ENCODE assay signal across 14 cellular contexts in the genomic region with DNA sequence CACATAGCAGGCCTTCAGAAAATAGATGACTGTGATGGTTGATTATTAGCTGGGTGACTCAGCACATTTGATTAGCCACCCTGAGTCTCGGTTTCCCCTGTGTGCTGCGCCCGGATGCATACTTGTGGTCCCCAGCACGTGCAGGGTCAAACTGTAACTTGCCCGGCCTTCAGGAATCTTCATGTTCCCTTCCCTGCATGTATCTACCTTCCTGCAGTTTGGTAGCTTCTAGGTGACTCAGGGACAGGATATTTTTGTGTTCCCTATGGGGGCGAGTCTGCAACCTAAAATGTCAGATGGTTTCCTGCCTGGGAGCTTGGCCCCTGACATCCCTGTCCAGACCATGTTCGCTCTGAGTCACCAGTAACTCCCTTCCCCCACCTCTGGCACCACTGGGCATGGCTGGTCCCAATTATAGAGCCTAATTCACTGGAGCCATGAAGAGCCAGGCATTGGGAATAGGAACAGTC. TPM values are rescaled to one million over a fixed set of nuclear protein-coding genes. Genes with fewer than 3 reads are reported as not detected.
DNase-seq lines count a peak whose midpoint lies in the region; ATAC-seq and TF ChIP-seq lines count a peak whose summit lies in the region.
"Had no signal": no experiment of that assay in that cellular context is flagged by ENCODE, and none has a peak within 500 bp of the region (broad histone marks: within the 10 kb centered on the region; RNA-seq: fewer than 3 reads in every experiment).

No MANE protein-coding gene starts in this region.

- POLR2A ChIA-PET in MCF 10A (lab: Yijun Ruan, JAX) = no interaction called here
- POLR2A ChIA-PET in PC-3 (lab: Charles Lee; ENCODE audit: unreplicated experiment) = no interaction called here

- H3K4me1 Mint-ChIP-seq in MCF 10A (ENCODE audit: insufficient read depth, unreplicated experiment) = peaks cover 22% of the 10 kb centered on the region

- H3K36me3 Mint-ChIP-seq in MCF 10A (ENCODE audit: insufficient read depth, unreplicated experiment) = no peaks in the 10 kb centered on the region

- no peak overlapping the region for H2AFZ ChIP-seq in PC-3 (ENCODE audit: low read length)
- H2AFZ ChIP-seq in fibroblast of lung (ENCODE audit: low read length) = no peak overlapping the region

- no peaks in the 10 kb centered on the region for H3K9me2 ChIP-seq in PC-3 (replicated peaks; ENCODE audit: low read length)

- H3K4me3 Mint-ChIP-seq in MCF 10A (ENCODE audit: unreplicated experiment) = no peak overlapping the region
- H3K4me3 Mint-ChIP-seq: activated naive CD8-positive, alpha-beta T cell had no signal

- H3K79me2 ChIP-seq in PC-3 (ENCODE audit: low read length) = no peaks in the 10 kb centered on the region
- no peaks in the 10 kb centered on the region for H3K79me2 ChIP-seq in fibroblast of lung (ENCODE audit: control insufficient read depth, insufficient read depth, low read length)

- H3K27ac ChIP-seq in breast epithelium = no peak overlapping the region
- no peak overlapping the region for H3K27ac ChIP-seq in PC-3 (ENCODE audit: low read length)
- peak overlapping the region; percentile 42 for H3K27ac ChIP-seq in fibroblast of lung (ENCODE audit: insufficient read depth, low read length)
- H3K27ac ChIP-seq: dorsolateral prefrontal cortex, thyroid gland had no signal

- H3K36me3 ChIP-seq in breast epithelium = no peaks in the 10 kb centered on the region
- H3K36me3 ChIP-seq in PC-3 (ENCODE audit: low read depth, low read length) = no peaks in the 10 kb centered on the region
- peaks cover 1% of the 10 kb centered on the region for H3K36me3 ChIP-seq in fibroblast of lung (ENCODE audit: control insufficient read depth, insufficient read depth, low read length)
- H3K36me3 ChIP-seq: thyroid gland had no signal

- H3F3A ChIP-seq in PC-3 (ENCODE audit: low read length, unreplicated experiment) = no peaks in the 10 kb centered on the region

- intact Hi-C loops in MCF 10A (cut with micrococcal nuclease) = no loop called here
- intact Hi-C loops in breast epithelium (cut with DNase I; ENCODE audit: low total_unique reads) = no loop called here
- intact Hi-C loops in PC-3 (cut with micrococcal nuclease) = no loop called here

- H3K4me3 ChIP-seq in breast epithelium (no peak overlapping the region), PC-3 (ENCODE audit: low read length) (no peak overlapping the region), fibroblast of lung (replicated peaks in 1 of 4; ENCODE audit: control extremely low read depth in 1 of 4, insufficient read depth in 1 of 4, low read depth in 3 of 4, low read length in 4 of 4) (no peak overlapping the region)
- H3K4me3 ChIP-seq: dorsolateral prefrontal cortex, thyroid gland had no signal

- CTCF ChIA-PET in MCF 10A (lab: Yijun Ruan, JAX) (interaction anchor here (0.5 to 1.9 kb wide), 4 partner anchors 28 to 285 kb away, joined by 3 to 11 read pairs (median 3); no protein-coding TSS in a partner anchor), PC-3 (lab: Charles Lee) (no interaction called here)

- peak; percentile 74 for DNase-seq in MCF 10A (ENCODE audit: unreplicated experiment)
- DNase-seq in breast epithelium (ENCODE audit: low spot score in 2 of 2) = no peak
- peak; percentile 27 for DNase-seq in PC-3
- DNase-seq in fibroblast of lung (ENCODE audit: low read depth in 2 of 2) = peak; percentile 42 to 56
- peak; percentile 62 for DNase-seq in stromal cell of bone marrow (ENCODE audit: low read depth)
- no peak for DNase-seq in stimulated activated CD4-positive, alpha-beta T cell treated with anti-CD3 and anti-CD28 coated beads, Interleukin-4, amount 100 ng/mL, for 1 hour
- DNase-seq in foreskin melanocyte = no peak
- no peak for DNase-seq in T-helper 1 cell
- DNase-seq: activated CD4-positive, alpha-beta T cell treated with anti-CD3 and anti-CD28 coated beads, Interleukin-2, amount 50 U/mL, for 1 hour; dorsolateral prefrontal cortex; NCI-H1436; NCI-H748 treated with DMSO at 0.1 percent for 48 hours; thyroid gland had no signal

- H3K9ac ChIP-seq in PC-3 (ENCODE audit: low read length) (no peak overlapping the region), fibroblast of lung (ENCODE audit: insufficient read depth, low read length) (no peak overlapping the region)

- no peaks in the 10 kb centered on the region for H3K9me3 Mint-ChIP-seq in MCF 10A (ENCODE audit: unreplicated experiment)

- H3K27ac Mint-ChIP-seq in MCF 10A (ENCODE audit: low read depth, unreplicated experiment) = no peak overlapping the region
- H3K27ac Mint-ChIP-seq: activated naive CD8-positive, alpha-beta T cell had no signal

- H4K20me1 ChIP-seq in PC-3 (ENCODE audit: low read length) (no peaks in the 10 kb centered on the region), fibroblast of lung (ENCODE audit: control insufficient read depth, extremely low read depth, insufficient read depth, low read length) (no peaks in the 10 kb centered on the region)

- H3K4me2 ChIP-seq in PC-3 (ENCODE audit: low read length) (no peak overlapping the region), fibroblast of lung (ENCODE audit: extremely low read depth, insufficient read depth, low read length) (peak overlapping the region; percentile 55)

- no peaks in the 10 kb centered on the region for H3K4me1 ChIP-seq in breast epithelium
- peaks cover 5% of the 10 kb centered on the region for H3K4me1 ChIP-seq in PC-3 (ENCODE audit: insufficient read depth, low read length)
- H3K4me1 ChIP-seq in fibroblast of lung (ENCODE audit: control insufficient read depth, extremely low read depth, insufficient read depth, low read length) = peaks cover 17% of the 10 kb centered on the region
- H3K4me1 ChIP-seq: thyroid gland had no signal

- no peaks in the 10 kb centered on the region for H3K27me3 Mint-ChIP-seq in MCF 10A (ENCODE audit: insufficient read depth, unreplicated experiment)
- H3K27me3 Mint-ChIP-seq: activated naive CD8-positive, alpha-beta T cell had no signal

- no peaks in the 10 kb centered on the region for H3K9me3 ChIP-seq in breast epithelium
- H3K9me3 ChIP-seq in PC-3 (ENCODE audit: low read length) = no peaks in the 10 kb centered on the region
- no peaks in the 10 kb centered on the region for H3K9me3 ChIP-seq in fibroblast of lung (ENCODE audit: control insufficient read depth, insufficient read depth, low read depth, low read length)
- H3K9me3 ChIP-seq: thyroid gland had no signal

- TF ChIP-seq POLR2A in breast epithelium (IDR thresholded peaks at IDR 0.05) = no peak

- H3K27me3 ChIP-seq in breast epithelium (no peaks in the 10 kb centered on the region), PC-3 (ENCODE audit: low read length) (no peaks in the 10 kb centered on the region), fibroblast of lung (ENCODE audit: control insufficient read depth, insufficient read depth, low read length) (no peaks in the 10 kb centered on the region)
- H3K27me3 ChIP-seq: dorsolateral prefrontal cortex, thyroid gland had no signal

- no peak for TF ChIP-seq CTCF in MCF 10A (IDR thresholded peaks at IDR 0.05; ENCODE audit: unreplicated experiment)
- TF ChIP-seq CTCF in breast epithelium (IDR thresholded peaks at IDR 0.05) = no peak
- TF ChIP-seq CTCF in PC-3 (conservative IDR thresholded peaks at IDR 0.05; ENCODE audit: low read depth, low read length) = no peak
- TF ChIP-seq CTCF in fibroblast of lung (conservative IDR thresholded peaks at IDR 0.05 in 1 of 2, IDR thresholded peaks at IDR 0.05 in 1 of 2; ENCODE audit: low read depth in 1 of 2, low read length in 2 of 2) = no peak

- no peak for ATAC-seq in PC-3

- BruUV-seq in MCF 10A (replicated peaks; lab: Mats Ljungman, UMichigan) (no TSS peak), PC-3 (replicated peaks; lab: Mats Ljungman, UMichigan) (no TSS peak)

RNA-seq across cellular contexts. Expression of gene PTGS1, which starts 13.2 kb away (rescaled TPM):
- 0.20 and 0.70 TPM in 2 replicates for total RNA-seq in MCF 10A (2022)
- total RNA-seq in breast epithelium = 1 to 10 TPM; 2.6 to 8.0 (median 4.5) TPM
- total RNA-seq in PC-3 (2014; rRNA removed) = 0.44 and 0.86 TPM in 2 replicates
- 8.0 and 13.4 TPM in 2 replicates for total RNA-seq in fibroblast of lung
- polyA plus RNA-seq in fibroblast of lung = 52.9 and 86.5 TPM in 2 replicates
- 57.5 and 87.9 TPM in 2 replicates for polyA plus RNA-seq in fibroblast of lung (2012)
- 70.0 and 100 TPM in 2 replicates for polyA minus RNA-seq in fibroblast of lung (ENCODE audit: low replicate concordance)

Comparison
In these comparisons a context has a peak if more than half of its experiments do, and no peak if none do; other contexts are left out.
1. DNase-seq: peak in MCF 10A (single experiment), PC-3 (single experiment), fibroblast of lung (2 of 2) and stromal cell of bone marrow (single experiment); none in breast epithelium (0 of 2), stimulated activated CD4-positive, alpha-beta T cell treated with anti-CD3 and anti-CD28 coated beads, Interleukin-4, amount 100 ng/mL, for 1 hour (single experiment), foreskin melanocyte (single experiment) and T-helper 1 cell (0 of 5).